Comparison of ENCODE assay signal across 1 cellular context in the genomic region with DNA sequence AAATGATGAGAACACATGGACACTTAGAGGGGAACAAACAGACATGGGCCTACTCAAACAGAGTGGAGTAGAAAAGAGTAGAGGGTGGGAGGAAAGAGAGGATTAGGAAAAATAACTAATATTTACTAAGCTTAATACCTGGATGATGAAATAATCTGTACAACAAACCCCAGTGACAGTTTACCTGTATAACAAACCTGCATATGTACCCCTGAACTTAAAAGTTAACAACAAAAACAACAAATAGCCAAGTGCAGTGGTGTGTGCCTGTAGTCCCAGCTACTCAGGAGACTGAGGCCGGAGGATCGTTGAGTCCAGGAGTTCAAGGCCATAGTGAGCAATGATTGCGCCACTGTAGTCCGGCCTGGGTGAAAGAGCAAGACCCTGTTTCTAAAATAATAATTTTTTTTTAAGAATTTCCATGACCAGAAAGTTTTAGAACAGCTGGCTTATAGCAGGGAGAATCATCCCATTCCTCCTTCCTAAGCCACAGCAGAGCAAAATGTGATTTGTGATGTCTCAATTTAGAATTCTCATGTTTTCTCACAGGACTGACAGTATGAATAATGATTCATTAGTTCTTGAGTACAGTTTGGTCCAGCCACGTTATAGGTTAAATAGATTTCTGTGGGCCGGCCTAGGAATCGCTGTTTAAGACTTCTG.
TF ChIP-seq lines count a peak whose summit lies in the region.

No MANE protein-coding gene starts in this region.

TF ChIP-seq in HepG2, 621 proteins besides CTCF, POLR2A, EP300 and RAD21 (continued from another document and continues in another):
- TF ChIP-seq, protein P1, sequence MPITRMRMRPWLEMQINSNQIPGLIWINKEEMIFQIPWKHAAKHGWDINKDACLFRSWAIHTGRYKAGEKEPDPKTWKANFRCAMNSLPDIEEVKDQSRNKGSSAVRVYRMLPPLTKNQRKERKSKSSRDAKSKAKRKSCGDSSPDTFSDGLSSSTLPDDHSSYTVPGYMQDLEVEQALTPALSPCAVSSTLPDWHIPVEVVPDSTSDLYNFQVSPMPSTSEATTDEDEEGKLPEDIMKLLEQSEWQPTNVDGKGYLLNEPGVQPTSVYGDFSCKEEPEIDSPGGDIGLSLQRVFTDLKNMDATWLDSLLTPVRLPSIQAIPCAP (CRISPR knock-in tag; IDR thresholded peaks at IDR 0.05; ENCODE audit: low read depth): no peak
- TF ChIP-seq SOX13 (IDR thresholded peaks at IDR 0.05) (no peak), SOX13 (CRISPR knock-in tag; conservative IDR thresholded peaks at IDR 0.05 in 1 of 2, IDR thresholded peaks at IDR 0.05 in 1 of 2) (peak in 1 of 2 experiments; percentile 70; a peak in 1 of 4 replicates), KDM3A (CRISPR knock-in tag; IDR thresholded peaks at IDR 0.05; ENCODE audit: low read depth) (no peak), ISX (CRISPR knock-in tag; conservative IDR thresholded peaks at IDR 0.05) (no peak), ZBTB42 (CRISPR knock-in tag; IDR thresholded peaks at IDR 0.05) (no peak), NR1H2 (CRISPR knock-in tag; IDR thresholded peaks at IDR 0.05; ENCODE audit: borderline replicate concordance, low read depth) (no peak), HES4 (CRISPR knock-in tag; IDR thresholded peaks at IDR 0.05; ENCODE audit: borderline replicate concordance) (no peak), ELF3 (CRISPR knock-in tag; IDR thresholded peaks at IDR 0.05) (peak; percentile 58; the same call in 1 of the 2 replicates), RCOR2 (CRISPR knock-in tag; IDR thresholded peaks at IDR 0.05) (peak; percentile 75; the same call in 1 of the 2 replicates), ZBTB8A (CRISPR knock-in tag; IDR thresholded peaks at IDR 0.05; ENCODE audit: borderline replicate concordance, low read depth) (no peak), HOXA5 (CRISPR knock-in tag; IDR thresholded peaks at IDR 0.05) (no peak), NONO (IDR thresholded peaks at IDR 0.05) (no peak), NONO (CRISPR knock-in tag; conservative IDR thresholded peaks at IDR 0.05) (no peak), PTBP1 (IDR thresholded peaks at IDR 0.05; ENCODE audit: low read depth, low read length, poor library complexity, severe bottlenecking) (no peak)
- TF ChIP-seq, protein P2, sequence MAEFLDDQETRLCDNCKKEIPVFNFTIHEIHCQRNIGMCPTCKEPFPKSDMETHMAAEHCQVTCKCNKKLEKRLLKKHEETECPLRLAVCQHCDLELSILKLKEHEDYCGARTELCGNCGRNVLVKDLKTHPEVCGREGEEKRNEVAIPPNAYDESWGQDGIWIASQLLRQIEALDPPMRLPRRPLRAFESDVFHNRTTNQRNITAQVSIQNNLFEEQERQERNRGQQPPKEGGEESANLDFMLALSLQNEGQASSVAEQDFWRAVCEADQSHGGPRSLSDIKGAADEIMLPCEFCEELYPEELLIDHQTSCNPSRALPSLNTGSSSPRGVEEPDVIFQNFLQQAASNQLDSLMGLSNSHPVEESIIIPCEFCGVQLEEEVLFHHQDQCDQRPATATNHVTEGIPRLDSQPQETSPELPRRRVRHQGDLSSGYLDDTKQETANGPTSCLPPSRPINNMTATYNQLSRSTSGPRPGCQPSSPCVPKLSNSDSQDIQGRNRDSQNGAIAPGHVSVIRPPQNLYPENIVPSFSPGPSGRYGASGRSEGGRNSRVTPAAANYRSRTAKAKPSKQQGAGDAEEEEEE (CRISPR knock-in tag; IDR thresholded peaks at IDR 0.05; ENCODE audit: borderline replicate concordance): no peak
- TF ChIP-seq, protein P3, sequence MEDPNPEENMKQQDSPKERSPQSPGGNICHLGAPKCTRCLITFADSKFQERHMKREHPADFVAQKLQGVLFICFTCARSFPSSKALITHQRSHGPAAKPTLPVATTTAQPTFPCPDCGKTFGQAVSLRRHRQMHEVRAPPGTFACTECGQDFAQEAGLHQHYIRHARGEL (CRISPR knock-in tag; IDR thresholded peaks at IDR 0.05): no peak
- TF ChIP-seq, protein P4, sequence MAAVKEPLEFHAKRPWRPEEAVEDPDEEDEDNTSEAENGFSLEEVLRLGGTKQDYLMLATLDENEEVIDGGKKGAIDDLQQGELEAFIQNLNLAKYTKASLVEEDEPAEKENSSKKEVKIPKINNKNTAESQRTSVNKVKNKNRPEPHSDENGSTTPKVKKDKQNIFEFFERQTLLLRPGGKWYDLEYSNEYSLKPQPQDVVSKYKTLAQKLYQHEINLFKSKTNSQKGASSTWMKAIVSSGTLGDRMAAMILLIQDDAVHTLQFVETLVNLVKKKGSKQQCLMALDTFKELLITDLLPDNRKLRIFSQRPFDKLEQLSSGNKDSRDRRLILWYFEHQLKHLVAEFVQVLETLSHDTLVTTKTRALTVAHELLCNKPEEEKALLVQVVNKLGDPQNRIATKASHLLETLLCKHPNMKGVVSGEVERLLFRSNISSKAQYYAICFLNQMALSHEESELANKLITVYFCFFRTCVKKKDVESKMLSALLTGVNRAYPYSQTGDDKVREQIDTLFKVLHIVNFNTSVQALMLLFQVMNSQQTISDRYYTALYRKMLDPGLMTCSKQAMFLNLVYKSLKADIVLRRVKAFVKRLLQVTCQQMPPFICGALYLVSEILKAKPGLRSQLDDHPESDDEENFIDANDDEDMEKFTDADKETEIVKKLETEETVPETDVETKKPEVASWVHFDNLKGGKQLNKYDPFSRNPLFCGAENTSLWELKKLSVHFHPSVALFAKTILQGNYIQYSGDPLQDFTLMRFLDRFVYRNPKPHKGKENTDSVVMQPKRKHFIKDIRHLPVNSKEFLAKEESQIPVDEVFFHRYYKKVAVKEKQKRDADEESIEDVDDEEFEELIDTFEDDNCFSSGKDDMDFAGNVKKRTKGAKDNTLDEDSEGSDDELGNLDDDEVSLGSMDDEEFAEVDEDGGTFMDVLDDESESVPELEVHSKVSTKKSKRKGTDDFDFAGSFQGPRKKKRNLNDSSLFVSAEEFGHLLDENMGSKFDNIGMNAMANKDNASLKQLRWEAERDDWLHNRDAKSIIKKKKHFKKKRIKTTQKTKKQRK (IDR thresholded peaks at IDR 0.05; ENCODE audit: low read length): no peak
- TF ChIP-seq, protein P5, sequence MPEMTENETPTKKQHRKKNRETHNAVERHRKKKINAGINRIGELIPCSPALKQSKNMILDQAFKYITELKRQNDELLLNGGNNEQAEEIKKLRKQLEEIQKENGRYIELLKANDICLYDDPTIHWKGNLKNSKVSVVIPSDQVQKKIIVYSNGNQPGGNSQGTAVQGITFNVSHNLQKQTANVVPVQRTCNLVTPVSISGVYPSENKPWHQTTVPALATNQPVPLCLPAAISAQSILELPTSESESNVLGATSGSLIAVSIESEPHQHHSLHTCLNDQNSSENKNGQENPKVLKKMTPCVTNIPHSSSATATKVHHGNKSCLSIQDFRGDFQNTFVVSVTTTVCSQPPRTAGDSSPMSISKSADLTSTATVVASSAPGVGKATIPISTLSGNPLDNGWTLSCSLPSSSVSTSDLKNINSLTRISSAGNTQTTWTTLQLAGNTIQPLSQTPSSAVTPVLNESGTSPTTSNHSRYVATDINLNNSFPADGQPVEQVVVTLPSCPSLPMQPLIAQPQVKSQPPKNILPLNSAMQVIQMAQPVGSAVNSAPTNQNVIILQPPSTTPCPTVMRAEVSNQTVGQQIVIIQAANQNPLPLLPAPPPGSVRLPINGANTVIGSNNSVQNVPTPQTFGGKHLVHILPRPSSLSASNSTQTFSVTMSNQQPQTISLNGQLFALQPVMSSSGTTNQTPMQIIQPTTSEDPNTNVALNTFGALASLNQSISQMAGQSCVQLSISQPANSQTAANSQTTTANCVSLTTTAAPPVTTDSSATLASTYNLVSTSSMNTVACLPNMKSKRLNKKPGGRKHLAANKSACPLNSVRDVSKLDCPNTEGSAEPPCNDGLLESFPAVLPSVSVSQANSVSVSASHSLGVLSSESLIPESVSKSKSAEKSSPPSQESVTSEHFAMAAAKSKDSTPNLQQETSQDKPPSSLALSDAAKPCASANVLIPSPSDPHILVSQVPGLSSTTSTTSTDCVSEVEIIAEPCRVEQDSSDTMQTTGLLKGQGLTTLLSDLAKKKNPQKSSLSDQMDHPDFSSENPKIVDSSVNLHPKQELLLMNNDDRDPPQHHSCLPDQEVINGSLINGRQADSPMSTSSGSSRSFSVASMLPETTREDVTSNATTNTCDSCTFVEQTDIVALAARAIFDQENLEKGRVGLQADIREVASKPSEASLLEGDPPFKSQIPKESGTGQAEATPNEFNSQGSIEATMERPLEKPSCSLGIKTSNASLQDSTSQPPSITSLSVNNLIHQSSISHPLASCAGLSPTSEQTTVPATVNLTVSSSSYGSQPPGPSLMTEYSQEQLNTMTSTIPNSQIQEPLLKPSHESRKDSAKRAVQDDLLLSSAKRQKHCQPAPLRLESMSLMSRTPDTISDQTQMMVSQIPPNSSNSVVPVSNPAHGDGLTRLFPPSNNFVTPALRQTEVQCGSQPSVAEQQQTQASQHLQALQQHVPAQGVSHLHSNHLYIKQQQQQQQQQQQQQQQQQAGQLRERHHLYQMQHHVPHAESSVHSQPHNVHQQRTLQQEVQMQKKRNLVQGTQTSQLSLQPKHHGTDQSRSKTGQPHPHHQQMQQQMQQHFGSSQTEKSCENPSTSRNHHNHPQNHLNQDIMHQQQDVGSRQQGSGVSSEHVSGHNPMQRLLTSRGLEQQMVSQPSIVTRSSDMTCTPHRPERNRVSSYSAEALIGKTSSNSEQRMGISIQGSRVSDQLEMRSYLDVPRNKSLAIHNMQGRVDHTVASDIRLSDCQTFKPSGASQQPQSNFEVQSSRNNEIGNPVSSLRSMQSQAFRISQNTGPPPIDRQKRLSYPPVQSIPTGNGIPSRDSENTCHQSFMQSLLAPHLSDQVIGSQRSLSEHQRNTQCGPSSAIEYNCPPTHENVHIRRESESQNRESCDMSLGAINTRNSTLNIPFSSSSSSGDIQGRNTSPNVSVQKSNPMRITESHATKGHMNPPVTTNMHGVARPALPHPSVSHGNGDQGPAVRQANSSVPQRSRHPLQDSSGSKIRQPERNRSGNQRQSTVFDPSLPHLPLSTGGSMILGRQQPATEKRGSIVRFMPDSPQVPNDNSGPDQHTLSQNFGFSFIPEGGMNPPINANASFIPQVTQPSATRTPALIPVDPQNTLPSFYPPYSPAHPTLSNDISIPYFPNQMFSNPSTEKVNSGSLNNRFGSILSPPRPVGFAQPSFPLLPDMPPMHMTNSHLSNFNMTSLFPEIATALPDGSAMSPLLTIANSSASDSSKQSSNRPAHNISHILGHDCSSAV (CRISPR knock-in tag; IDR thresholded peaks at IDR 0.05; ENCODE audit: borderline replicate concordance): no peak
- TF ChIP-seq, protein P6, sequence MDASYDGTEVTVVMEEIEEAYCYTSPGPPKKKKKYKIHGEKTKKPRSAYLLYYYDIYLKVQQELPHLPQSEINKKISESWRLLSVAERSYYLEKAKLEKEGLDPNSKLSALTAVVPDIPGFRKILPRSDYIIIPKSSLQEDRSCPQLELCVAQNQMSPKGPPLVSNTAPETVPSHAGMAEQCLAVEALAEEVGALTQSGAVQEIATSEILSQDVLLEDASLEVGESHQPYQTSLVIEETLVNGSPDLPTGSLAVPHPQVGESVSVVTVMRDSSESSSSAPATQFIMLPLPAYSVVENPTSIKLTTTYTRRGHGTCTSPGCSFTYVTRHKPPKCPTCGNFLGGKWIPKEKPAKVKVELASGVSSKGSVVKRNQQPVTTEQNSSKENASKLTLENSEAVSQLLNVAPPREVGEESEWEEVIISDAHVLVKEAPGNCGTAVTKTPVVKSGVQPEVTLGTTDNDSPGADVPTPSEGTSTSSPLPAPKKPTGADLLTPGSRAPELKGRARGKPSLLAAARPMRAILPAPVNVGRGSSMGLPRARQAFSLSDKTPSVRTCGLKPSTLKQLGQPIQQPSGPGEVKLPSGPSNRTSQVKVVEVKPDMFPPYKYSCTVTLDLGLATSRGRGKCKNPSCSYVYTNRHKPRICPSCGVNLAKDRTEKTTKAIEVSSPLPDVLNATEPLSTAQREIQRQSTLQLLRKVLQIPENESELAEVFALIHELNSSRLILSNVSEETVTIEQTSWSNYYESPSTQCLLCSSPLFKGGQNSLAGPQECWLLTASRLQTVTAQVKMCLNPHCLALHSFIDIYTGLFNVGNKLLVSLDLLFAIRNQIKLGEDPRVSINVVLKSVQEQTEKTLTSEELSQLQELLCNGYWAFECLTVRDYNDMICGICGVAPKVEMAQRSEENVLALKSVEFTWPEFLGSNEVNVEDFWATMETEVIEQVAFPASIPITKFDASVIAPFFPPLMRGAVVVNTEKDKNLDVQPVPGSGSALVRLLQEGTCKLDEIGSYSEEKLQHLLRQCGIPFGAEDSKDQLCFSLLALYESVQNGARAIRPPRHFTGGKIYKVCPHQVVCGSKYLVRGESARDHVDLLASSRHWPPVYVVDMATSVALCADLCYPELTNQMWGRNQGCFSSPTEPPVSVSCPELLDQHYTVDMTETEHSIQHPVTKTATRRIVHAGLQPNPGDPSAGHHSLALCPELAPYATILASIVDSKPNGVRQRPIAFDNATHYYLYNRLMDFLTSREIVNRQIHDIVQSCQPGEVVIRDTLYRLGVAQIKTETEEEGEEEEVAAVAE (CRISPR knock-in tag; IDR thresholded peaks at IDR 0.05; ENCODE audit: borderline replicate concordance): 0 out of 2 replicates have a peak, but pooled peaks have one; percentile 44
- TF ChIP-seq, protein P7, sequence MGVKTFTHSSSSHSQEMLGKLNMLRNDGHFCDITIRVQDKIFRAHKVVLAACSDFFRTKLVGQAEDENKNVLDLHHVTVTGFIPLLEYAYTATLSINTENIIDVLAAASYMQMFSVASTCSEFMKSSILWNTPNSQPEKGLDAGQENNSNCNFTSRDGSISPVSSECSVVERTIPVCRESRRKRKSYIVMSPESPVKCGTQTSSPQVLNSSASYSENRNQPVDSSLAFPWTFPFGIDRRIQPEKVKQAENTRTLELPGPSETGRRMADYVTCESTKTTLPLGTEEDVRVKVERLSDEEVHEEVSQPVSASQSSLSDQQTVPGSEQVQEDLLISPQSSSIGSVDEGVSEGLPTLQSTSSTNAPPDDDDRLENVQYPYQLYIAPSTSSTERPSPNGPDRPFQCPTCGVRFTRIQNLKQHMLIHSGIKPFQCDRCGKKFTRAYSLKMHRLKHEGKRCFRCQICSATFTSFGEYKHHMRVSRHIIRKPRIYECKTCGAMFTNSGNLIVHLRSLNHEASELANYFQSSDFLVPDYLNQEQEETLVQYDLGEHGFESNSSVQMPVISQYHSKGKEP (CRISPR knock-in tag; IDR thresholded peaks at IDR 0.05): no peak
- TF ChIP-seq, protein P8, sequence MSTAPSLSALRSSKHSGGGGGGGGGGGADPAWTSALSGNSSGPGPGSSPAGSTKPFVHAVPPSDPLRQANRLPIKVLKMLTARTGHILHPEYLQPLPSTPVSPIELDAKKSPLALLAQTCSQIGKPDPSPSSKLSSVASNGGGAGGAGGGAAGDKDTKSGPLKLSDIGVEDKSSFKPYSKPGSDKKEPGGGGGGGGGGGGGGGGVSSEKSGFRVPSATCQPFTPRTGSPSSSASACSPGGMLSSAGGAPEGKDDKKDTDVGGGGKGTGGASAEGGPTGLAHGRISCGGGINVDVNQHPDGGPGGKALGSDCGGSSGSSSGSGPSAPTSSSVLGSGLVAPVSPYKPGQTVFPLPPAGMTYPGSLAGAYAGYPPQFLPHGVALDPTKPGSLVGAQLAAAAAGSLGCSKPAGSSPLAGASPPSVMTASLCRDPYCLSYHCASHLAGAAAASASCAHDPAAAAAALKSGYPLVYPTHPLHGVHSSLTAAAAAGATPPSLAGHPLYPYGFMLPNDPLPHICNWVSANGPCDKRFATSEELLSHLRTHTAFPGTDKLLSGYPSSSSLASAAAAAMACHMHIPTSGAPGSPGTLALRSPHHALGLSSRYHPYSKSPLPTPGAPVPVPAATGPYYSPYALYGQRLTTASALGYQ (CRISPR knock-in tag; IDR thresholded peaks at IDR 0.05): peak; percentile 70; the same call in 1 of the 2 replicates
